ENCODE assay signal across 1 cellular context in genomic region chr2:8234253-8234652, GRCh38.
TF ChIP-seq lines count a peak whose summit lies in the region.

No MANE protein-coding gene starts in this region.

TF ChIP-seq in GM23338, 12 proteins besides CTCF, POLR2A, EP300 and RAD21 (continued from another document):
- TF ChIP-seq ETS1 (IDR thresholded peaks at IDR 0.05), result no peak
- TF ChIP-seq STAT1 (IDR thresholded peaks at IDR 0.05; ENCODE audit: unreplicated experiment), result no peak
